In the genomic region with DNA sequence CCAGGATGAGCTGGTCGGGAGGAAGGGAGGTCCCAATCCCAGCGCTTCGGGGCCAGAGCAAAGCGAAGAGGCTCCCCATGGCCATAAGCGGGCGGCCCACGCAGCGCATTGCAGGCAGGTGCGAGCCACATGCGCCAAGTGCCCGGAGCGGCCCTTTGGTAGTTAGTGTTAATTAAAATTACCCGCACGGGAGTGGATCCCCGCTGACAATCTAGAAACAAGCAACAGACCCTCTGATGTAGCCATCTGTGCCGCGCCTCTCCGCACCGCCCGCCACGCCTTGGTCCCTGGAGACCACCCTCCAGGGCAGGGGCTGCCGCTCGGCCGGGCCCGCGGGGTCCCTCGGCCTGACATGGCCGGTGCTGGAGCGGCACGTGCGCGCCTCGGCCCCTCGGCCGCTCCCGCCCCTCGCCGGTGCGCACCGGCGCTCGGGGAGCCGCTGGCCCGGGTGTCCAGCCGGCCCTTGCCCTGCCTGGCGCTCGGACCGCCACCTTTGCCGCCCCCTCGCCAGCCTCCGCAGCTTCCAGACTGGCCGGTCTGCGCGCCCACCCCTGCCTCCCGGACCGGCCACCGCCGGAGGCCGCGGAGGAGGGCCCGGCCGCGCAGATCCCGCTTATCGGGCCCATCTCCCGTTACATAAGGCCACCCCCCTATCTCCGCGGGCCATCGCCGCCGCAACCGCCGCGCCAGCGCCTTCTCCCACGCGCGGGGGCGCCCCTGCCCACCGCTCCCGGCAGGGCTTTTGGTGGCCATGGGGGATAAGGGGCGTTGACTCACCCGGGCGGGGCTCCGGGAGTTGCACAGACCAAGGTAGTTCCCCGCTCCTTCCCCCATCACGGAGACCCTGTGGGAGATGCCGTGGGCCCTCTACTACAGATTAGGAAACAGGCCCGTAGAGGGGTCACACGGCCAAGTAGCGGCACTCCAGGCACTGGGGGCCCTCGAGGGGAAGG, we compare ENCODE assay signal across 8 cellular contexts. TPM values are rescaled to one million over a fixed set of nuclear protein-coding genes. Genes with fewer than 3 reads are reported as not detected.
DNase-seq lines count a peak whose midpoint lies in the region; ATAC-seq lines count a peak whose summit lies in the region.

No MANE protein-coding gene starts in this region.

- H3K27ac Mint-ChIP-seq in activated naive CD8-positive, alpha-beta T cell treated with anti-CD3 and anti-CD28 coated beads for 36 hours, result no peak overlapping the region

- peak; percentile 18 for DNase-seq in Ammon's horn (ENCODE audit: low spot score)
- DNase-seq in activated naive CD8-positive, alpha-beta T cell treated with anti-CD3 and anti-CD28 coated beads for 36 hours, result peak; percentile 54
- DNase-seq in stimulated activated CD4-positive, alpha-beta T cell treated with anti-CD3 and anti-CD28 coated beads, Interleukin-2, amount 100 ng/mL, for 4 hours (ENCODE audit: low read depth), result peak; percentile 31
- DNase-seq in pons (ENCODE audit: low spot score), result no peak
- no peak for DNase-seq in middle frontal gyrus (ENCODE audit: extremely low spot score, low spot score)
- no peak for DNase-seq in NCI-H526 treated with DMSO at 0.1 percent for 48 hours (lab: John Stamatoyannopoulos, UW)

- H3K9ac ChIP-seq in iPS-15b (ENCODE audit: low read depth, low read length), result no peak overlapping the region

- H3K27me3 Mint-ChIP-seq in activated naive CD8-positive, alpha-beta T cell treated with anti-CD3 and anti-CD28 coated beads for 36 hours, result peaks cover 53% of the 10 kb centered on the region

- peaks cover 36% of the 10 kb centered on the region for H3K27me3 ChIP-seq in iPS-15b (ENCODE audit: control insufficient read depth, insufficient read depth, low read length)

- H3K9me3 Mint-ChIP-seq in activated naive CD8-positive, alpha-beta T cell treated with anti-CD3 and anti-CD28 coated beads for 36 hours, result peaks cover 2% of the 10 kb centered on the region

- H3K4me3 ChIP-seq in iPS-15b (ENCODE audit: low read depth, low read length), result peak overlapping the region; percentile 41

- H3K4me1 Mint-ChIP-seq in activated naive CD8-positive, alpha-beta T cell treated with anti-CD3 and anti-CD28 coated beads for 36 hours, result peaks cover 21% of the 10 kb centered on the region

- H3K4me3 Mint-ChIP-seq in activated naive CD8-positive, alpha-beta T cell treated with anti-CD3 and anti-CD28 coated beads for 36 hours, result peak overlapping the region; percentile 53

- no peaks in the 10 kb centered on the region for H3K36me3 Mint-ChIP-seq in activated naive CD8-positive, alpha-beta T cell treated with anti-CD3 and anti-CD28 coated beads for 36 hours

- no peaks in the 10 kb centered on the region for H3K36me3 ChIP-seq in iPS-15b (ENCODE audit: control insufficient read depth, insufficient read depth, low read length)

- peak; percentile 41 for ATAC-seq in HG03432 (IDR thresholded peaks at IDR 0.05; ENCODE audit: unreplicated experiment)

- H3K9me3 ChIP-seq in iPS-15b (ENCODE audit: control insufficient read depth, insufficient read depth, low read length), result no peaks in the 10 kb centered on the region

- no peaks in the 10 kb centered on the region for H3K4me1 ChIP-seq in iPS-15b (ENCODE audit: control insufficient read depth, insufficient read depth, low read length)

RNA-seq across cellular contexts. Expression of a gene that starts 1.9 kb away (rescaled TPM):
- total RNA-seq in activated naive CD8-positive, alpha-beta T cell treated with anti-CD3 and anti-CD28 coated beads for 36 hours, result under 1 TPM; 0.44 to 0.72 TPM

RNA-seq across cellular contexts. Expression of a gene that starts 17.7 kb away (rescaled TPM):
- total RNA-seq in activated naive CD8-positive, alpha-beta T cell treated with anti-CD3 and anti-CD28 coated beads for 36 hours, result not detected

Comparison
In these comparisons a context has a peak if more than half of its experiments do, and no peak if none do; other contexts are left out.
1. DNase-seq: peak in Ammon's horn (single experiment), activated naive CD8-positive, alpha-beta T cell treated with anti-CD3 and anti-CD28 coated beads for 36 hours (single experiment) and stimulated activated CD4-positive, alpha-beta T cell treated with anti-CD3 and anti-CD28 coated beads, Interleukin-2, amount 100 ng/mL, for 4 hours (single experiment); none in pons (single experiment), middle frontal gyrus (single experiment) and NCI-H526 treated with DMSO at 0.1 percent for 48 hours (single experiment).